In genomic region chr2:1744151-1744445, GRCh38 we compare ENCODE assay signal across 9 cellular contexts. TPM values are rescaled to one million over a fixed set of nuclear protein-coding genes. Genes with fewer than 3 reads are reported as not detected.
A peak's percentile ranks its signal among the peaks of the same experiment; 100 is the strongest.
DNase-seq lines count a peak whose midpoint lies in the region; ATAC-seq, FAIRE-seq and TF ChIP-seq lines count a peak whose summit lies in the region.
"Had no signal": no experiment of that assay in that cellular context is flagged by ENCODE, and none has a peak within 500 bp of the region (broad histone marks: within the 10 kb centered on the region; RNA-seq: fewer than 3 reads in every experiment).

No MANE protein-coding gene starts in this region.

- H3K79me2 ChIP-seq in ACC112 (ENCODE audit: control insufficient read depth, insufficient read depth, low read length, unreplicated experiment) = peaks cover 52% of the 10 kb centered on the region

- H2AFZ ChIP-seq in ACC112 (ENCODE audit: low read length, unreplicated experiment) = peak overlapping the region; percentile 73

- TF ChIP-seq POLR2A in GM12891 (IDR thresholded peaks at IDR 0.05; ENCODE audit: low read depth, low read length) = no peak

- H3K9me3 ChIP-seq in MG63 (no peaks in the 10 kb centered on the region), esophagus (ENCODE audit: control insufficient read depth in 2 of 2, insufficient read depth in 1 of 2, low read depth in 1 of 2, low read length in 1 of 2) (peaks cover 0 to 4% of the 10 kb centered on the region in 2 donors), mucosa of rectum (ENCODE audit: control insufficient read depth in 2 of 2, low read length in 2 of 2) (no peaks in the 10 kb centered on the region)
- H3K9me3 ChIP-seq: body of pancreas had no signal

- ATAC-seq in GM21786 (IDR thresholded peaks at IDR 0.05; ENCODE audit: unreplicated experiment) = no peak

- H3K9ac ChIP-seq in mucosa of rectum (ENCODE audit: low read depth in 1 of 2, low read length in 2 of 2) = no peak overlapping the region

- no peak for DNase-seq in MG63
- DNase-seq in RCC 7860 (ENCODE audit: low spot score) = no peak
- no peak for DNase-seq in GM12891 (ENCODE audit: insufficient read length, low spot score)
- no peak for DNase-seq in RKO (ENCODE audit: low spot score)

- H3K4me1 ChIP-seq in ACC112 (ENCODE audit: control insufficient read depth, insufficient read depth, low read length, unreplicated experiment) = peaks cover 36% of the 10 kb centered on the region
- H3K4me1 ChIP-seq in esophagus (ENCODE audit: control insufficient read depth in 2 of 2, insufficient read depth in 2 of 2, low read length in 1 of 2) = peaks cover 0 to 2% of the 10 kb centered on the region in 2 donors
- no peaks in the 10 kb centered on the region for H3K4me1 ChIP-seq in mucosa of rectum (ENCODE audit: control insufficient read depth in 2 of 2, insufficient read depth in 2 of 2, low read length in 2 of 2)

- H3K27ac ChIP-seq in ACC112 (ENCODE audit: low read depth, low read length) (peak overlapping the region; percentile 99), esophagus (ENCODE audit: low read depth in 2 of 2, low read length in 1 of 2) (peak overlapping the region; percentile 37 to 79), mucosa of rectum (ENCODE audit: low read depth in 2 of 2, low read length in 2 of 2) (peak overlapping the region; percentile 55 to 67)

- no peak for FAIRE-seq in RCC 7860 (lab: Jason Lieb, UNC)
- no peak for FAIRE-seq in GM12891 (lab: Jason Lieb, UNC)

- H3K27me3 ChIP-seq in ACC112 (ENCODE audit: insufficient read depth, low read length) = peaks cover 11% of the 10 kb centered on the region; the same call in 1 of the 2 replicates
- no peaks in the 10 kb centered on the region for H3K27me3 ChIP-seq in MG63
- no peaks in the 10 kb centered on the region for H3K27me3 ChIP-seq in esophagus (ENCODE audit: control insufficient read depth in 1 of 2, insufficient read depth in 2 of 2, low read length in 2 of 2)
- peaks cover 2 to 9% of the 10 kb centered on the region in 2 donors for H3K27me3 ChIP-seq in mucosa of rectum (ENCODE audit: control insufficient read depth in 2 of 2, insufficient read depth in 2 of 2, low read length in 2 of 2)

- 2 to 5% methylated on average over 19 to 33 of the region's 33 CpGs for WGBS in esophagus, 2 donors

- H3K4me3 ChIP-seq in ACC112 (ENCODE audit: low read depth, low read length) (peak overlapping the region; percentile 98), MG63 (peak overlapping the region; percentile 81), esophagus (ENCODE audit: low read depth in 1 of 2, low read length in 2 of 2) (peak overlapping the region; percentile 41), mucosa of rectum (ENCODE audit: low read length in 2 of 2) (peak overlapping the region in 1 of 2 donors; percentile 26)
- H3K4me3 ChIP-seq: body of pancreas had no signal

- H3K36me3 ChIP-seq in ACC112 (ENCODE audit: insufficient read depth, low read length) = 0 out of 2 replicates have a peak, but pooled peaks cover 3% of the 10 kb centered on the region
- H3K36me3 ChIP-seq in MG63 = peaks cover 38% of the 10 kb centered on the region
- no peaks in the 10 kb centered on the region for H3K36me3 ChIP-seq in esophagus (ENCODE audit: control insufficient read depth in 2 of 2, insufficient read depth in 2 of 2, low read length in 1 of 2)
- no peaks in the 10 kb centered on the region for H3K36me3 ChIP-seq in mucosa of rectum (ENCODE audit: control insufficient read depth in 2 of 2, insufficient read depth in 2 of 2, low read length in 2 of 2)

TF ChIP-seq in GM12891, 5 proteins besides CTCF, POLR2A, EP300 and RAD21:
- no peak for TF ChIP-seq PAX5 (IDR thresholded peaks at IDR 0.05; ENCODE audit: insufficient read depth, low read length, severe bottlenecking)
- no peak for TF ChIP-seq POU2F2 (IDR thresholded peaks at IDR 0.05; ENCODE audit: low read depth, low read length)
- no peak for TF ChIP-seq SPI1 (IDR thresholded peaks at IDR 0.05; ENCODE audit: low read depth, low read length)
- no peak for TF ChIP-seq TAF1 (IDR thresholded peaks at IDR 0.05; ENCODE audit: low read depth, low read length)

RNA-seq across cellular contexts. Expression of gene PXDN, which starts 0.2 kb away (rescaled TPM):
- total RNA-seq in MG63 (2014; rRNA removed; shearing (Covaris generic); ENCODE audit: low replicate concordance) = 204 and 346 TPM in 2 replicates
- 1 to 10 TPM; 1.1 to 1.9 TPM for polyA plus RNA-seq in esophagus
- polyA plus RNA-seq in GM12891 (2012; ENCODE audit: low read depth, missing spikeins) = 8.3 TPM
